In genomic region chr20:61932199-61932592, GRCh38 we compare ENCODE assay signal across 29 cellular contexts.
DNase-seq lines count a peak whose midpoint lies in the region; ATAC-seq and TF ChIP-seq lines count a peak whose summit lies in the region.
"Had no signal": no experiment of that assay in that cellular context is flagged by ENCODE, and none has a peak within 500 bp of the region (broad histone marks: within the 10 kb centered on the region; RNA-seq: fewer than 3 reads in every experiment).

No MANE protein-coding gene starts in this region.

- intact Hi-C loops in activated B cell treated with CpG ODN at 0.5 μM for 24 hours (cut with micrococcal nuclease) (no loop called here), right lobe of liver (cut with DNase I) (no loop called here), upper lobe of right lung (cut with DNase I) (no loop called here)

- 80% methylated on average over 2 of the region's 9 CpGs for WGBS in right lobe of liver (ENCODE audit: insufficient coverage, low coverage, low lambda C conversion rate, missing lambda C conversion rate)

- H3K4me1 ChIP-seq in right lobe of liver, result no peaks in the 10 kb centered on the region
- H3K4me1 ChIP-seq in upper lobe of right lung, result no peaks in the 10 kb centered on the region
- H3K4me1 ChIP-seq: Peyer's patch, SJCRH30 had no signal

- CTCF ChIA-PET in activated B cell treated with CpG ODN at 0.5 μM for 24 hours (lab: Charles Lee), result no interaction called here

- H3K4me3 ChIP-seq in right lobe of liver, result no peak overlapping the region
- no peak overlapping the region for H3K4me3 ChIP-seq in upper lobe of right lung
- H3K4me3 ChIP-seq: lung, mucosa of descending colon, Peyer's patch, SJCRH30, thoracic aorta had no signal

- ATAC-seq in activated naive CD8-positive, alpha-beta T cell treated with anti-CD3 and anti-CD28 coated beads, Interleukin-2, amount 10 ng/mL, durations not matched to agents 7 days and 5 days (ENCODE audit: low read depth), result no peak
- ATAC-seq in activated B cell treated with CpG ODN at 0.5 μM for 24 hours (ENCODE audit: low read depth) (no peak), right lobe of liver (no peak), upper lobe of right lung (no peak)
- ATAC-seq: esophagus mucosa, mucosa of descending colon, natural killer cell had no signal

- no peak overlapping the region for H3K4me3 Mint-ChIP-seq in activated naive CD8-positive, alpha-beta T cell treated with anti-CD3 and anti-CD28 coated beads, Interleukin-2, amount 10 ng/mL, durations not matched to agents 7 days and 5 days
- no peak overlapping the region for H3K4me3 Mint-ChIP-seq in activated naive CD8-positive, alpha-beta T cell treated with anti-CD3 and anti-CD28 coated beads for 36 hours
- H3K4me3 Mint-ChIP-seq in activated B cell treated with CpG ODN at 0.5 μM for 24 hours, result no peak overlapping the region
- H3K4me3 Mint-ChIP-seq: activated naive CD8-positive, alpha-beta T cell; activated T-helper 1 cell treated with anti-CD3 and anti-CD28 coated beads, Interleukin-12 subunit alpha, Interleukin-12 subunit beta, Interleukin-2, Interleukin-4 antibody, amounts not matched to agents 30 ng/mL and 10 ng/mL and 1 ng/mL, durations not matched to agents 14 hours and 24 hours and 36 hours; B cell; CD8-positive, alpha-beta memory T cell; natural killer cell; stimulated activated naive CD8-positive, alpha-beta T cell treated with anti-CD3 and anti-CD28 coated beads, Interleukin-15, Interleukin-2, amounts not matched to agents 100 ng/mL and 50 ng/mL, for 24 hours had no signal

- POLR2A ChIA-PET in activated naive CD8-positive, alpha-beta T cell treated with anti-CD3 and anti-CD28 coated beads, Interleukin-2, amount 10 ng/mL, durations not matched to agents 7 days and 5 days (lab: Charles Lee), result no interaction called here
- POLR2A ChIA-PET in activated B cell treated with CpG ODN at 0.5 μM for 24 hours (lab: Charles Lee), result no interaction called here

- TF ChIP-seq POLR2A in right lobe of liver (IDR thresholded peaks at IDR 0.05), result no peak

- H3K27ac Mint-ChIP-seq in activated naive CD8-positive, alpha-beta T cell treated with anti-CD3 and anti-CD28 coated beads, Interleukin-2, amount 10 ng/mL, durations not matched to agents 7 days and 5 days, result no peak overlapping the region
- H3K27ac Mint-ChIP-seq in activated naive CD8-positive, alpha-beta T cell treated with anti-CD3 and anti-CD28 coated beads for 36 hours, result no peak overlapping the region
- H3K27ac Mint-ChIP-seq in activated B cell treated with CpG ODN at 0.5 μM for 24 hours, result no peak overlapping the region
- H3K27ac Mint-ChIP-seq: activated naive CD8-positive, alpha-beta T cell; activated T-helper 1 cell treated with anti-CD3 and anti-CD28 coated beads, Interleukin-12 subunit alpha, Interleukin-12 subunit beta, Interleukin-2, Interleukin-4 antibody, amounts not matched to agents 30 ng/mL and 10 ng/mL and 1 ng/mL, durations not matched to agents 14 hours and 24 hours and 36 hours; B cell; CD8-positive, alpha-beta memory T cell; natural killer cell; stimulated activated naive CD8-positive, alpha-beta T cell treated with anti-CD3 and anti-CD28 coated beads, Interleukin-15, Interleukin-2, amounts not matched to agents 100 ng/mL and 50 ng/mL, for 24 hours had no signal

- H3K4me1 Mint-ChIP-seq in activated naive CD8-positive, alpha-beta T cell treated with anti-CD3 and anti-CD28 coated beads, Interleukin-2, amount 10 ng/mL, durations not matched to agents 7 days and 5 days, result peaks cover 2% of the 10 kb centered on the region
- no peaks in the 10 kb centered on the region for H3K4me1 Mint-ChIP-seq in activated naive CD8-positive, alpha-beta T cell treated with anti-CD3 and anti-CD28 coated beads for 36 hours
- H3K4me1 Mint-ChIP-seq in activated B cell treated with CpG ODN at 0.5 μM for 24 hours, result no peaks in the 10 kb centered on the region
- H3K4me1 Mint-ChIP-seq: B cell; CD8-positive, alpha-beta memory T cell had no signal

- H3K27ac ChIP-seq in right lobe of liver (no peak overlapping the region), upper lobe of right lung (no peak overlapping the region)
- H3K27ac ChIP-seq: Peyer's patch, SJCRH30, thoracic aorta had no signal

- no peaks in the 10 kb centered on the region for H3K9me3 Mint-ChIP-seq in activated naive CD8-positive, alpha-beta T cell treated with anti-CD3 and anti-CD28 coated beads, Interleukin-2, amount 10 ng/mL, durations not matched to agents 7 days and 5 days
- no peaks in the 10 kb centered on the region for H3K9me3 Mint-ChIP-seq in activated naive CD8-positive, alpha-beta T cell treated with anti-CD3 and anti-CD28 coated beads for 36 hours
- no peaks in the 10 kb centered on the region for H3K9me3 Mint-ChIP-seq in activated B cell treated with CpG ODN at 0.5 μM for 24 hours
- H3K9me3 Mint-ChIP-seq: activated T-helper 1 cell treated with anti-CD3 and anti-CD28 coated beads, Interleukin-12 subunit alpha, Interleukin-12 subunit beta, Interleukin-2, Interleukin-4 antibody, amounts not matched to agents 30 ng/mL and 10 ng/mL and 1 ng/mL, durations not matched to agents 14 hours and 24 hours and 36 hours; CD8-positive, alpha-beta memory T cell; natural killer cell; stimulated activated naive CD8-positive, alpha-beta T cell treated with anti-CD3 and anti-CD28 coated beads, Interleukin-15, Interleukin-2, amounts not matched to agents 100 ng/mL and 50 ng/mL, for 24 hours had no signal

- H3K27me3 ChIP-seq in right lobe of liver, result no peaks in the 10 kb centered on the region
- H3K27me3 ChIP-seq in upper lobe of right lung, result no peaks in the 10 kb centered on the region
- H3K27me3 ChIP-seq: Peyer's patch had no signal

- H3K9me3 ChIP-seq in right lobe of liver (no peaks in the 10 kb centered on the region), upper lobe of right lung (no peaks in the 10 kb centered on the region)
- H3K9me3 ChIP-seq: mucosa of descending colon, Peyer's patch, SJCRH30, thoracic aorta had no signal

- H3K36me3 ChIP-seq in right lobe of liver (no peaks in the 10 kb centered on the region), upper lobe of right lung (no peaks in the 10 kb centered on the region)
- H3K36me3 ChIP-seq: Peyer's patch, SJCRH30, thoracic aorta had no signal

- H3K36me3 Mint-ChIP-seq in activated naive CD8-positive, alpha-beta T cell treated with anti-CD3 and anti-CD28 coated beads, Interleukin-2, amount 10 ng/mL, durations not matched to agents 7 days and 5 days, result no peaks in the 10 kb centered on the region
- no peaks in the 10 kb centered on the region for H3K36me3 Mint-ChIP-seq in activated naive CD8-positive, alpha-beta T cell treated with anti-CD3 and anti-CD28 coated beads for 36 hours
- no peaks in the 10 kb centered on the region for H3K36me3 Mint-ChIP-seq in activated B cell treated with CpG ODN at 0.5 μM for 24 hours (ENCODE audit: low read depth)
- H3K36me3 Mint-ChIP-seq: activated naive CD8-positive, alpha-beta T cell; CD8-positive, alpha-beta memory T cell; natural killer cell had no signal

- H3K27me3 Mint-ChIP-seq in activated naive CD8-positive, alpha-beta T cell treated with anti-CD3 and anti-CD28 coated beads, Interleukin-2, amount 10 ng/mL, durations not matched to agents 7 days and 5 days, result no peaks in the 10 kb centered on the region
- no peaks in the 10 kb centered on the region for H3K27me3 Mint-ChIP-seq in activated naive CD8-positive, alpha-beta T cell treated with anti-CD3 and anti-CD28 coated beads for 36 hours
- H3K27me3 Mint-ChIP-seq in activated B cell treated with CpG ODN at 0.5 μM for 24 hours, result no peaks in the 10 kb centered on the region
- H3K27me3 Mint-ChIP-seq: activated naive CD8-positive, alpha-beta T cell; B cell; stimulated activated naive CD8-positive, alpha-beta T cell treated with anti-CD3 and anti-CD28 coated beads, Interleukin-15, Interleukin-2, amounts not matched to agents 100 ng/mL and 50 ng/mL, for 24 hours had no signal

- no peak for TF ChIP-seq CTCF in activated B cell treated with CpG ODN at 0.5 μM for 24 hours (IDR thresholded peaks at IDR 0.05)
- TF ChIP-seq CTCF in right lobe of liver (IDR thresholded peaks at IDR 0.05), result no peak
- TF ChIP-seq CTCF in upper lobe of right lung (IDR thresholded peaks at IDR 0.05), result no peak

- DNase-seq in activated naive CD8-positive, alpha-beta T cell treated with anti-CD3 and anti-CD28 coated beads, Interleukin-2, amount 10 ng/mL, durations not matched to agents 7 days and 5 days, result peak; percentile 17
- no peak for DNase-seq in activated naive CD8-positive, alpha-beta T cell treated with anti-CD3 and anti-CD28 coated beads for 36 hours
- DNase-seq in activated B cell treated with CpG ODN at 0.5 μM for 24 hours (peak; percentile 2), right lobe of liver (peak in 2 of 3 donors; percentile 19 to 25), upper lobe of right lung (peak; percentile 43), RPMI8226 (no peak), retina (no peak), NCI-H2081 treated with DMSO at 0.1 percent for 48 hours (lab: John Stamatoyannopoulos, UW) (no peak)
- DNase-seq: activated CD4-positive, alpha-beta T cell treated with anti-CD3 and anti-CD28 coated beads, Interleukin-2, amount 50 U/mL, for 4 hours; dermis blood vessel endothelial cell; DMS 273 treated with DMSO at 0.1 percent for 48 hours; Kasumi-1; NCI-H2081; NCI-H226; NCI-H69; SJCRH30; stimulated activated CD4-positive, alpha-beta T cell treated with anti-CD3 and anti-CD28 coated beads, Interleukin-2, amount 100 ng/mL, for 24 hours; SW 1271 had no signal

Comparison
In these comparisons a context has a peak if more than half of its experiments do, and no peak if none do; other contexts are left out.
1. DNase-seq: peak in activated naive CD8-positive, alpha-beta T cell treated with anti-CD3 and anti-CD28 coated beads, Interleukin-2, amount 10 ng/mL, durations not matched to agents 7 days and 5 days (single experiment), activated B cell treated with CpG ODN at 0.5 μM for 24 hours (single experiment), right lobe of liver (2 of 3) and upper lobe of right lung (single experiment); none in activated naive CD8-positive, alpha-beta T cell treated with anti-CD3 and anti-CD28 coated beads for 36 hours (single experiment), RPMI8226 (single experiment), retina (single experiment) and NCI-H2081 treated with DMSO at 0.1 percent for 48 hours (single experiment).